In the genomic region with DNA sequence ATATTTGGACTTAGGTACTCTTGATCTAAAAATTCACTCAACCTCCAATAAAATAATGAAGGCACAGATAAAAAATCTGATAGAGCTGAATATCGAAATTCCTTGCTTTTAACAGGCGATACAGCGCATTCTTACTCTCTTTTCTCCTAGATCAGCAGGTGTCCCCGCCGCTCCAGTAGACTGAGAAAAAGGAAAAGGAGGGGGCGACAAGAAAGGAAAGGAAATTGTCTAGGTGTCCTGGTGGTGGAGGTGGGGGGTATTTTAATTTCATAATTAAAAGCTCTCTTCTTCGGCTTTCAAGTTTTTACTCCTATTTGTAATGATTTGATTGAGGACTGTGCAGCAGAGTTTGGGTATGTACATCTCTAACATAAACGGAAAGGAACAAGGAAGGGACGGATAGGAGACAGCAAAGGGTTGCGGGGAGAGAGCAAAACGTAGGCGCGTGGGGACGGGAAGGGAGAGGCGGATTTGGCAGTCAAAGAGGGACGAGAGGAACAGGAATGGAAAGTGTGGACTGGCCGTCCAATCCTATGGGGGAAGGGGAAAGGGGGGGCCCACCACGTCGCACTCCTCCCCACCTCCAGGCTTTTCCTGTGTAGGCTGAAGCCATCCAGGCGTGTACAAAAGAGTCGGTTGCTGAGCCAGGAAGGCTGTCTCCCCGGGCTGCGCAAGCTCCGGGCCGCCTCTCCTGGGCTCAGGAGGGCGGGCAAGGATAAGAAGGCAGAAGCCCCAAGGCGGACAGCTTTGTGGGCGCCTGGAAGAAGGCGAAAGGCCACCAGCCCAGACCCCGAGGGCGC, we compare ENCODE assay signal across 8 cellular contexts. TPM values are rescaled to one million over a fixed set of nuclear protein-coding genes. Genes with fewer than 3 reads are reported as not detected.
DNase-seq lines count a peak whose midpoint lies in the region; ATAC-seq and TF ChIP-seq lines count a peak whose summit lies in the region.

No MANE protein-coding gene starts in this region.

- H3K4me3 ChIP-seq in GM23248 = peak overlapping the region; percentile 81
- peak overlapping the region; percentile 74 to 95 (median 90) for H3K4me3 ChIP-seq in Peyer's patch
- H3K4me3 ChIP-seq in body of pancreas = peak overlapping the region; percentile 70 to 72

- H4K20me1 ChIP-seq in GM23248 (ENCODE audit: insufficient read depth) = no peaks in the 10 kb centered on the region; the same call in 1 of the 2 replicates

- peaks cover 37% of the 10 kb centered on the region for H3K79me2 ChIP-seq in GM23248 (ENCODE audit: insufficient read depth)

- intact Hi-C loops in body of pancreas (cut with DNase I) = no loop called here

- no peaks in the 10 kb centered on the region for H3K9me2 ChIP-seq in GM23248 (ENCODE audit: insufficient read depth)

- TF ChIP-seq CTCF in Peyer's patch (IDR thresholded peaks at IDR 0.05) (peak in 4 of 6 experiments; percentile 5 to 20 (median 16)), body of pancreas (IDR thresholded peaks at IDR 0.05) (peak in 3 of 7 experiments; percentile 1 to 35 (median 25))

- H3K4me2 ChIP-seq in GM23248 (ENCODE audit: unreplicated experiment) = peak overlapping the region; percentile 81

- in situ Hi-C loops in GM23248 (cut with MboI) = no loop called here

- H3K9me3 ChIP-seq in GM23248 (ENCODE audit: low read depth) = no peaks in the 10 kb centered on the region
- no peaks in the 10 kb centered on the region for H3K9me3 ChIP-seq in Peyer's patch
- no peaks in the 10 kb centered on the region for H3K9me3 ChIP-seq in body of pancreas

- H3K36me3 ChIP-seq in GM23248 (ENCODE audit: low read depth) (no peaks in the 10 kb centered on the region), Peyer's patch (no peaks in the 10 kb centered on the region), body of pancreas (replicated peaks in 1 of 2; ENCODE audit: insufficient read depth in 1 of 2, low read depth in 2 of 2) (no peaks in the 10 kb centered on the region)

- DNase-seq in GM04503 (ENCODE audit: low read depth) = peak; percentile 45
- peak; percentile 90 for DNase-seq in GM23248
- DNase-seq in KG1 (lab: John Stamatoyannopoulos, UW) = peak; percentile 71
- peak; percentile 58 to 84 (median 83) for DNase-seq in Peyer's patch
- peak; percentile 79 to 90 (median 83) for DNase-seq in body of pancreas
- peak in 47 of 51 donors; percentile 27 to 86 (median 68) for DNase-seq in hypothalamus (lab: John Stamatoyannopoulos, UW)
- DNase-seq in putamen (ENCODE audit: low spot score) = peak; percentile 81
- DNase-seq in T1000 (lab: John Stamatoyannopoulos, UW) = no peak

- H3F3A ChIP-seq in GM23248 (ENCODE audit: insufficient read depth) = peaks cover 19% of the 10 kb centered on the region

- no peaks in the 10 kb centered on the region for H3K27me3 ChIP-seq in GM23248 (replicated peaks; ENCODE audit: insufficient read depth)
- H3K27me3 ChIP-seq in Peyer's patch = no peaks in the 10 kb centered on the region
- H3K27me3 ChIP-seq in body of pancreas = no peaks in the 10 kb centered on the region

- 4 to 5% methylated on average over 24 to 31 of the region's 31 CpGs for WGBS in GM23248 (ENCODE audit: low coverage in 1 of 2, low lambda C conversion rate in 2 of 2, missing lambda C conversion rate in 2 of 2), 2 experiments
- WGBS in body of pancreas, 2 donors = 0 to 1% methylated on average over 27 to 31 of the region's 31 CpGs

- peak; percentile 81 for ATAC-seq in body of pancreas

- peak overlapping the region; percentile 96 for H3K27ac ChIP-seq in GM23248
- H3K27ac ChIP-seq in Peyer's patch = peak overlapping the region; percentile 91 to 99 (median 97)
- H3K27ac ChIP-seq in body of pancreas = peak overlapping the region; percentile 97 to 100 (median 98)

- peak overlapping the region; percentile 97 for H3K9ac ChIP-seq in GM23248

- H3K4me1 ChIP-seq in GM23248 (ENCODE audit: insufficient read depth) (peaks cover 19% of the 10 kb centered on the region), Peyer's patch (no peaks in the 10 kb centered on the region), body of pancreas (peaks cover 9% of the 10 kb centered on the region)

- peak overlapping the region; percentile 91 for H2AFZ ChIP-seq in GM23248

- TF ChIP-seq POLR2A in Peyer's patch (IDR thresholded peaks at IDR 0.05) = peak; percentile 28 to 55
- peak; percentile 72 to 97 (median 96) for TF ChIP-seq POLR2A in body of pancreas (IDR thresholded peaks at IDR 0.05)

RNA-seq across cellular contexts. Expression of a gene that starts 0.9 kb away (rescaled TPM):
- 14.8 and 19.6 TPM in 2 replicates for total RNA-seq in GM23248 (2014; rRNA removed; shearing (Covaris generic))
- polyA plus RNA-seq in GM23248 (2016; fragmentation: Nextera tagmentation; extraction: Ambion mirVana) = 7.7 and 9.5 TPM in 2 replicates
- total RNA-seq in Peyer's patch = 10 to 100 TPM in 1 of 4 donors, 1 to 10 TPM in 3; 4.4 to 18.2 (median 5.5) TPM
- 10 to 100 TPM; 10.2 to 13.0 TPM for total RNA-seq in body of pancreas
